In genomic region chr17:73609078-73609477, GRCh38 we compare ENCODE assay signal across 19 cellular contexts. TPM values are rescaled to one million over a fixed set of nuclear protein-coding genes. Genes with fewer than 3 reads are reported as not detected.
A peak's percentile ranks its signal among the peaks of the same experiment; 100 is the strongest.
DNase-seq lines count a peak whose midpoint lies in the region; ATAC-seq, FAIRE-seq and TF ChIP-seq lines count a peak whose summit lies in the region.
"Had no signal": no experiment of that assay in that cellular context is flagged by ENCODE, and none has a peak within 500 bp of the region (broad histone marks: within the 10 kb centered on the region; RNA-seq: fewer than 3 reads in every experiment).

No MANE protein-coding gene starts in this region.

- no peak for FAIRE-seq in H1 (lab: Jason Lieb, UNC)
- FAIRE-seq: D721Med had no signal

- H2BK5ac ChIP-seq in H1 (ENCODE audit: low read depth, low read length): no peak overlapping the region

- no peaks in the 10 kb centered on the region for H3K27me3 Mint-ChIP-seq in naive thymus-derived CD8-positive, alpha-beta T cell
- H3K27me3 Mint-ChIP-seq in natural killer cell treated with Interleukin-12 subunit alpha and Interleukin-12 subunit beta and Interleukin-15 and Interleukin-18, amount 100 ng/mL, for 72 hours: peaks cover 12 to 15% of the 10 kb centered on the region in 2 donors
- H3K27me3 Mint-ChIP-seq: CD4-positive, CD25-positive, alpha-beta regulatory T cell had no signal

- ATAC-seq in naive thymus-derived CD8-positive, alpha-beta T cell: no peak
- no peak for ATAC-seq in natural killer cell treated with Interleukin-12 subunit alpha and Interleukin-12 subunit beta and Interleukin-15 and Interleukin-18, amount 100 ng/mL, for 72 hours
- ATAC-seq: HCT116, Panc1 had no signal

- WGBS in H1 (ENCODE audit: extremely low coverage in 1 of 2, insufficient coverage in 1 of 2, insufficient read length in 1 of 2, insufficient replicate concordance in 2 of 2, low coverage in 1 of 2, low lambda C conversion rate in 2 of 2, missing lambda C conversion rate in 1 of 2), 2 experiments: 88% methylated on average over 6 of the region's 6 CpGs; no CpG with 5 or more reads in 1 of the 2 experiments

- H3K14ac ChIP-seq in H1 (ENCODE audit: insufficient read length): no peak overlapping the region

- POLR2A ChIA-PET in H1 (lab: Charles Lee; ENCODE audit: partially characterized antibody): no interaction called here
- POLR2A ChIA-PET in naive thymus-derived CD8-positive, alpha-beta T cell (lab: Charles Lee): no interaction called here

- H3K79me1 ChIP-seq in H1 (ENCODE audit: low read depth, low read length): peaks cover 5% of the 10 kb centered on the region; the same call in 1 of the 2 replicates

- H3K23me2 ChIP-seq in H1 (ENCODE audit: low read depth, low read length): peaks cover 4% of the 10 kb centered on the region; the same call in 1 of the 2 replicates

- peak overlapping the region in 9 of 11 experiments; percentile 42 to 97 (median 85); a peak in 17 of 22 replicates for H3K4me2 ChIP-seq in BLaER1 treated with 17β-estradiol and CSF1 and Interleukin-3, amounts not matched to agents 10 nM and 100 nM
- no peak overlapping the region for H3K4me2 ChIP-seq in H1 (ENCODE audit: insufficient read depth in 1 of 2, low read depth in 2 of 2, low read length in 2 of 2)
- no peak overlapping the region for H3K4me2 ChIP-seq in osteoblast (ENCODE audit: insufficient read depth, low read length)

- H2BK12ac ChIP-seq in H1 (ENCODE audit: low read depth, low read length): no peak overlapping the region

- H3K4me1 Mint-ChIP-seq in naive thymus-derived CD8-positive, alpha-beta T cell: peaks cover 6 to 19% (median 12%) of the 10 kb centered on the region in 4 donors
- no peaks in the 10 kb centered on the region for H3K4me1 Mint-ChIP-seq in natural killer cell treated with Interleukin-12 subunit alpha and Interleukin-12 subunit beta and Interleukin-15 and Interleukin-18, amount 100 ng/mL, for 72 hours (ENCODE audit: low read depth in 2 of 2)

- peaks cover 0 to 5% (median 0%) of the 10 kb centered on the region in 11 experiments; a peak in 2 of 22 replicates for H3K36me3 ChIP-seq in BLaER1 treated with 17β-estradiol and CSF1 and Interleukin-3, amounts not matched to agents 10 nM and 100 nM
- no peaks in the 10 kb centered on the region; a peak in 2 of 8 replicates for H3K36me3 ChIP-seq in H1 (ENCODE audit: control insufficient read depth in 2 of 4, insufficient read depth in 4 of 4, low read length in 3 of 4)
- no peaks in the 10 kb centered on the region for H3K36me3 ChIP-seq in osteoblast (ENCODE audit: insufficient read depth, low read length)
- H3K36me3 ChIP-seq: BE2C had no signal

- H4K8ac ChIP-seq in H1 (ENCODE audit: extremely low read depth, insufficient read depth, low read length): no peak overlapping the region

- no peak for TF ChIP-seq POLR2A in H1 (IDR thresholded peaks at IDR 0.05; ENCODE audit: control extremely low read depth in 1 of 2, low read depth in 2 of 2, low read length in 2 of 2)

- peaks cover 13 to 100% (median 94%) of the 10 kb centered on the region in 10 experiments; a peak in 18 of 20 replicates for H3K4me1 ChIP-seq in BLaER1 treated with 17β-estradiol and CSF1 and Interleukin-3, amounts not matched to agents 10 nM and 100 nM
- H3K4me1 ChIP-seq in H1 (replicated peaks in 1 of 4; ENCODE audit: control insufficient read depth in 3 of 4, insufficient read depth in 4 of 4, low read length in 3 of 4) (peaks cover 5 to 32% (median 15%) of the 10 kb centered on the region in 4 experiments), osteoblast (ENCODE audit: insufficient read depth, low read length) (no peaks in the 10 kb centered on the region)

- no peak overlapping the region for H3K56ac ChIP-seq in H1 (replicated peaks; ENCODE audit: insufficient read length, low read depth, low read length)

- H3K9me3 ChIP-seq in BLaER1 treated with 17β-estradiol and CSF1 and Interleukin-3, amounts not matched to agents 10 nM and 100 nM (replicated peaks in 1 of 11): peaks cover 4 to 19% (median 9%) of the 10 kb centered on the region in 11 experiments
- H3K9me3 ChIP-seq in H1 (ENCODE audit: insufficient read depth in 2 of 2, low read depth in 1 of 2, low read length in 1 of 2) (no peaks in the 10 kb centered on the region), osteoblast (ENCODE audit: low read depth, low read length) (no peaks in the 10 kb centered on the region)
- H3K9me3 ChIP-seq: BE2C had no signal

- H4K5ac ChIP-seq in H1 (ENCODE audit: insufficient read length, low read depth, low read length): no peak overlapping the region

- no peak overlapping the region for H3K4me3 Mint-ChIP-seq in naive thymus-derived CD8-positive, alpha-beta T cell
- H3K4me3 Mint-ChIP-seq in natural killer cell treated with Interleukin-12 subunit alpha and Interleukin-12 subunit beta and Interleukin-15 and Interleukin-18, amount 100 ng/mL, for 72 hours: no peak overlapping the region
- H3K4me3 Mint-ChIP-seq: CD4-positive, CD25-positive, alpha-beta regulatory T cell had no signal

- H2BK20ac ChIP-seq in H1 (ENCODE audit: low read length): no peak overlapping the region

- H3K4ac ChIP-seq in H1 (replicated peaks; ENCODE audit: insufficient read length, low read depth, low read length): peak overlapping the region; percentile 2

- DNase-seq in H1 (ENCODE audit: low read depth in 1 of 2, low spot score in 2 of 2): no peak
- DNase-seq in naive thymus-derived CD8-positive, alpha-beta T cell: no peak
- DNase-seq in osteoblast (ENCODE audit: insufficient read length, low spot score, missing footprints): peak; percentile 22
- no peak for DNase-seq in pons (ENCODE audit: low spot score)
- DNase-seq in DMS 273 treated with DMSO at 0.1 percent for 48 hours (lab: John Stamatoyannopoulos, UW): no peak
- DNase-seq in natural killer cell treated with Interleukin-12 subunit alpha and Interleukin-12 subunit beta and Interleukin-15 and Interleukin-18, amount 100 ng/mL, for 72 hours (ENCODE audit: low spot score): no peak
- DNase-seq: BE2C; CD4-positive, CD25-positive, alpha-beta regulatory T cell; NCI-H1048; NCI-H1694; NCI-H2081; NCI-H2227 treated with DMSO at 0.1 percent for 48 hours; NCI-H69 had no signal

- peak overlapping the region in 6 of 10 donors; percentile 18 to 72 (median 54) for H3K27ac Mint-ChIP-seq in naive thymus-derived CD8-positive, alpha-beta T cell
- H3K27ac Mint-ChIP-seq in natural killer cell treated with Interleukin-12 subunit alpha and Interleukin-12 subunit beta and Interleukin-15 and Interleukin-18, amount 100 ng/mL, for 72 hours: no peak overlapping the region
- H3K27ac Mint-ChIP-seq: CD4-positive, CD25-positive, alpha-beta regulatory T cell had no signal

- H3K27ac ChIP-seq in BLaER1 treated with 17β-estradiol and CSF1 and Interleukin-3, amounts not matched to agents 10 nM and 100 nM: peak overlapping the region in 3 of 11 experiments; percentile 2 to 38 (median 26); a peak in 2 of 22 replicates
- no peak overlapping the region for H3K27ac ChIP-seq in H1 (ENCODE audit: low read depth, low read length)
- H3K27ac ChIP-seq in osteoblast (ENCODE audit: low read depth, low read length): no peak overlapping the region
- H3K27ac ChIP-seq: RWPE1 had no signal

- H4K20me1 ChIP-seq in BLaER1 treated with 17β-estradiol and CSF1 and Interleukin-3, amounts not matched to agents 10 nM and 100 nM: no peaks in the 10 kb centered on the region
- H4K20me1 ChIP-seq in H1 (replicated peaks in 1 of 2; ENCODE audit: control insufficient read depth in 1 of 2, insufficient read depth in 2 of 2, low read length in 2 of 2) (no peaks in the 10 kb centered on the region), osteoblast (ENCODE audit: insufficient read depth, low read length) (no peaks in the 10 kb centered on the region)

- CTCF ChIA-PET in H1 (lab: Charles Lee; ENCODE audit: partially characterized antibody): interaction anchor here (0.8 to 2.0 kb wide), 3 partner anchors 23 to 101 kb away, joined by 3 to 6 read pairs (median 5); no protein-coding TSS in a partner anchor

- H4K91ac ChIP-seq in H1 (replicated peaks; ENCODE audit: insufficient read length, low read length): no peak overlapping the region

- TF ChIP-seq CTCF in H1 (IDR thresholded peaks at IDR 0.05; ENCODE audit: control extremely low read depth in 1 of 3, insufficient read depth in 1 of 3, low read depth in 1 of 3, low read length in 3 of 3) (no peak), osteoblast (IDR thresholded peaks at IDR 0.05; ENCODE audit: extremely low read depth, low read depth, low read length) (no peak)

- H3K9me3 Mint-ChIP-seq in naive thymus-derived CD8-positive, alpha-beta T cell: no peaks in the 10 kb centered on the region
- no peaks in the 10 kb centered on the region for H3K9me3 Mint-ChIP-seq in natural killer cell treated with Interleukin-12 subunit alpha and Interleukin-12 subunit beta and Interleukin-15 and Interleukin-18, amount 100 ng/mL, for 72 hours

- H2BK15ac ChIP-seq in H1 (ENCODE audit: low read length): 0 out of 2 replicates have a peak overlapping the region, but pooled peaks have one; percentile 29

- H3K79me2 ChIP-seq in H1 (ENCODE audit: control insufficient read depth in 1 of 2, insufficient read depth in 2 of 2, low read length in 2 of 2): peaks cover 0 to 4% of the 10 kb centered on the region in 2 experiments; a peak in 1 of 4 replicates
- H3K79me2 ChIP-seq in osteoblast (ENCODE audit: insufficient read depth, low read length): no peaks in the 10 kb centered on the region

- TF ChIP-seq RAD21 in H1 (IDR thresholded peaks at IDR 0.05 in 1 of 2, conservative IDR thresholded peaks at IDR 0.05 in 1 of 2; ENCODE audit: low read depth in 2 of 2, low read length in 2 of 2): no peak

- peak overlapping the region; percentile 32; the same call in 1 of the 2 replicates for H3K18ac ChIP-seq in H1 (ENCODE audit: extremely low read depth, low read length)

- H2AFZ ChIP-seq in H1 (ENCODE audit: low read length): no peak overlapping the region
- no peak overlapping the region for H2AFZ ChIP-seq in osteoblast (ENCODE audit: low read length)

- peaks cover 0 to 2% (median 0%) of the 10 kb centered on the region in 3 donors for H3K36me3 Mint-ChIP-seq in naive thymus-derived CD8-positive, alpha-beta T cell
- no peaks in the 10 kb centered on the region for H3K36me3 Mint-ChIP-seq in natural killer cell treated with Interleukin-12 subunit alpha and Interleukin-12 subunit beta and Interleukin-15 and Interleukin-18, amount 100 ng/mL, for 72 hours

- no peak overlapping the region for H2BK120ac ChIP-seq in H1 (replicated peaks; ENCODE audit: low read depth, low read length)

- no peak overlapping the region; a peak in 1 of 22 replicates for H3K9ac ChIP-seq in BLaER1 treated with 17β-estradiol and CSF1 and Interleukin-3, amounts not matched to agents 10 nM and 100 nM
- H3K9ac ChIP-seq in H1 (replicated peaks in 1 of 4; ENCODE audit: extremely low read depth in 1 of 4, low read depth in 3 of 4, low read length in 3 of 4): no peak overlapping the region

- H3K23ac ChIP-seq in H1 (ENCODE audit: insufficient read length): no peak overlapping the region

- no peak overlapping the region; the same call in 1 of the 2 replicates for H2AK5ac ChIP-seq in H1 (ENCODE audit: low read depth, low read length)

- H3K27me3 ChIP-seq in BLaER1 treated with 17β-estradiol and CSF1 and Interleukin-3, amounts not matched to agents 10 nM and 100 nM: 0 out of 22 replicates have a peak, but pooled peaks cover 0 to 8% (median 0%) of the 10 kb centered on the region in 11 experiments
- no peaks in the 10 kb centered on the region for H3K27me3 ChIP-seq in H1 (replicated peaks in 1 of 4; ENCODE audit: control insufficient read depth in 3 of 4, extremely low read depth in 1 of 4, insufficient read depth in 3 of 4, low read length in 3 of 4)
- no peaks in the 10 kb centered on the region for H3K27me3 ChIP-seq in osteoblast (ENCODE audit: insufficient read depth, low read length)
- H3K27me3 ChIP-seq: BE2C had no signal

- no peak overlapping the region for H3K4me3 ChIP-seq in BLaER1 treated with 17β-estradiol and CSF1 and Interleukin-3, amounts not matched to agents 10 nM and 100 nM
- no peak overlapping the region for H3K4me3 ChIP-seq in H1 (ENCODE audit: extremely low read depth in 1 of 4, insufficient read depth in 2 of 4, low read depth in 3 of 4, low read length in 4 of 4)
- H3K4me3 ChIP-seq in osteoblast (ENCODE audit: insufficient read depth, low read length): no peak overlapping the region

- no peak for TF ChIP-seq EP300 in H1 (IDR thresholded peaks at IDR 0.05; ENCODE audit: borderline replicate concordance in 1 of 2, low read depth in 2 of 2, low read length in 2 of 2)

RNA-seq across cellular contexts. Expression of gene SDK2, which starts 35.2 kb away (rescaled TPM):
- total RNA-seq in H1 (2021; fragmentation: NEBNext Ultra II Directional; extraction: Animal tissue kit (Norgen Biotek cat#: 25700)): 3.6 and 3.9 TPM in 2 replicates
- polyA plus RNA-seq in H1 (2011; rRNA removed): 4.1 and 5.9 TPM in 2 replicates
- polyA plus RNA-seq in H1 (2011; cell fraction: cytosol; rRNA removed): 2.3 TPM
- 7.3 TPM for polyA plus RNA-seq in H1 (2011; cell fraction: nucleus; rRNA removed)
- 5.5 to 10.2 TPM (median 7.5 TPM) in 4 replicates for polyA plus RNA-seq in H1 (2012, experiment 1 of 2)
- polyA plus RNA-seq in H1 (2012, experiment 2 of 2): 3.6 TPM
- polyA plus RNA-seq in H1 (2013, experiment 1 of 2): 2.6 TPM
- polyA plus RNA-seq in H1 (2013, experiment 2 of 2): 2.0 TPM
- polyA minus RNA-seq in H1 (2011; rRNA and poly(A)+ RNA removed): 6.8 and 8.4 TPM in 2 replicates
- polyA minus RNA-seq in H1 (2011; cell fraction: cytosol; rRNA and poly(A)+ RNA removed): 10.9 TPM
- 13.8 TPM for polyA minus RNA-seq in H1 (2011; cell fraction: nucleus; rRNA and poly(A)+ RNA removed)
- total RNA-seq in naive thymus-derived CD8-positive, alpha-beta T cell: 10 to 100 TPM; 10.4 to 11.3 TPM
- polyA plus RNA-seq in naive thymus-derived CD8-positive, alpha-beta T cell: 1 to 10 TPM in 2 of 3 donors, under 1 TPM in 1; 0.27 to 4.2 (median 1.6) TPM
- total RNA-seq in osteoblast: under 0.01 TPM in 2 replicates
- total RNA-seq in natural killer cell treated with Interleukin-12 subunit alpha and Interleukin-12 subunit beta and Interleukin-15 and Interleukin-18, amount 100 ng/mL, for 72 hours: under 1 TPM; 0.08 to 0.14 TPM
- total RNA-seq: HT-29 had no signal

Comparison
In these comparisons a context has a peak if more than half of its experiments do, and no peak if none do; other contexts are left out.
1. H3K4me2 ChIP-seq: peak in BLaER1 treated with 17β-estradiol and CSF1 and Interleukin-3, amounts not matched to agents 10 nM and 100 nM (9 of 11); none in H1 (0 of 2) and osteoblast (single experiment).
2. H3K27ac Mint-ChIP-seq: peak in naive thymus-derived CD8-positive, alpha-beta T cell (6 of 10); none in natural killer cell treated with Interleukin-12 subunit alpha and Interleukin-12 subunit beta and Interleukin-15 and Interleukin-18, amount 100 ng/mL, for 72 hours (0 of 2).